1 cellular context compared by ENCODE assay signal in the genomic region with DNA sequence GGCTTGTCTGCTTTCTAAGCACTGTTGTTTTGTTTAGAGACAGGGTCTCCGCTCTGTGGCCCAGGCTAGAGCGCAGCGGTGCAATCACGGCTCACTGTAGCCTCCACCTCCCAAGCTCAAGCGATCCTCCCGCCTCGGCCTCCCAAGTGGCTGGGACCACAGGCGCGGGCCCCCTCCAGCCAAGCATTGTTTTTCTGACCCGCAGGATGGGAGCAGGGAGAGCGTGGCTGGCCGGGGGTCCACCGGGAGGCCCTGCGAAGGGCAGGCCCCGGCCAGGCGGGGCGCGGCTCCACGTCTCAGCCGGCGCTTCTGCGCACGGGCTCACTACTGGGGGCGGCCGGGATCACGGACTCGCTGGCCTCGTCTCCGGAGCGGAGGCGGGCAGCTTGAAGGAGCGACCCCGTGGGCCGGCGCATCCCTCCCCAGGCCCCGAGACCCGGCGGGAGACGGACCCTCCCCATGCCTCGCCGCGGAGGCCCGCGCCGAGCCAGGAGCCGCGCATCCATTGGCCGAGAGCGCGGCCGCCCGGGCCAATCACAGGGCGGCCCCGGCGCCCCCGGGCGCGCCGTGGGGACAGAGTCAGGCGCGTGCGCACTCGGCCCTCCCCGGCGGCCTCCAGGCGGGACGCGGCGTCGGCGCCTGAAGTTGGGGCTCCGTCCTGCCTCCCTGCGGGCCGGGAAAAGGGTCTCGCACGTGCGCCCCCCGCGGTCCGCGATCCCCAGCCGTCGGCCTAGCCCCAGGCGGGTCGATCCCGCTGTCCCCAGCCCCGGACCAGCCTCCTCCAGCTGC.
TF ChIP-seq lines count a peak whose summit lies in the region.

No MANE protein-coding gene starts in this region.

TF ChIP-seq in Ishikawa, 13 proteins besides CTCF, POLR2A, EP300 and RAD21 (continued from another document):
- TF ChIP-seq, protein P1, sequence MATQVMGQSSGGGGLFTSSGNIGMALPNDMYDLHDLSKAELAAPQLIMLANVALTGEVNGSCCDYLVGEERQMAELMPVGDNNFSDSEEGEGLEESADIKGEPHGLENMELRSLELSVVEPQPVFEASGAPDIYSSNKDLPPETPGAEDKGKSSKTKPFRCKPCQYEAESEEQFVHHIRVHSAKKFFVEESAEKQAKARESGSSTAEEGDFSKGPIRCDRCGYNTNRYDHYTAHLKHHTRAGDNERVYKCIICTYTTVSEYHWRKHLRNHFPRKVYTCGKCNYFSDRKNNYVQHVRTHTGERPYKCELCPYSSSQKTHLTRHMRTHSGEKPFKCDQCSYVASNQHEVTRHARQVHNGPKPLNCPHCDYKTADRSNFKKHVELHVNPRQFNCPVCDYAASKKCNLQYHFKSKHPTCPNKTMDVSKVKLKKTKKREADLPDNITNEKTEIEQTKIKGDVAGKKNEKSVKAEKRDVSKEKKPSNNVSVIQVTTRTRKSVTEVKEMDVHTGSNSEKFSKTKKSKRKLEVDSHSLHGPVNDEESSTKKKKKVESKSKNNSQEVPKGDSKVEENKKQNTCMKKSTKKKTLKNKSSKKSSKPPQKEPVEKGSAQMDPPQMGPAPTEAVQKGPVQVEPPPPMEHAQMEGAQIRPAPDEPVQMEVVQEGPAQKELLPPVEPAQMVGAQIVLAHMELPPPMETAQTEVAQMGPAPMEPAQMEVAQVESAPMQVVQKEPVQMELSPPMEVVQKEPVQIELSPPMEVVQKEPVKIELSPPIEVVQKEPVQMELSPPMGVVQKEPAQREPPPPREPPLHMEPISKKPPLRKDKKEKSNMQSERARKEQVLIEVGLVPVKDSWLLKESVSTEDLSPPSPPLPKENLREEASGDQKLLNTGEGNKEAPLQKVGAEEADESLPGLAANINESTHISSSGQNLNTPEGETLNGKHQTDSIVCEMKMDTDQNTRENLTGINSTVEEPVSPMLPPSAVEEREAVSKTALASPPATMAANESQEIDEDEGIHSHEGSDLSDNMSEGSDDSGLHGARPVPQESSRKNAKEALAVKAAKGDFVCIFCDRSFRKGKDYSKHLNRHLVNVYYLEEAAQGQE (IDR thresholded peaks at IDR 0.05; ENCODE audit: low read depth): no peak
- no peak for TF ChIP-seq CEBPB (IDR thresholded peaks at IDR 0.05)
